10 cellular contexts compared by ENCODE assay signal in the genomic region with DNA sequence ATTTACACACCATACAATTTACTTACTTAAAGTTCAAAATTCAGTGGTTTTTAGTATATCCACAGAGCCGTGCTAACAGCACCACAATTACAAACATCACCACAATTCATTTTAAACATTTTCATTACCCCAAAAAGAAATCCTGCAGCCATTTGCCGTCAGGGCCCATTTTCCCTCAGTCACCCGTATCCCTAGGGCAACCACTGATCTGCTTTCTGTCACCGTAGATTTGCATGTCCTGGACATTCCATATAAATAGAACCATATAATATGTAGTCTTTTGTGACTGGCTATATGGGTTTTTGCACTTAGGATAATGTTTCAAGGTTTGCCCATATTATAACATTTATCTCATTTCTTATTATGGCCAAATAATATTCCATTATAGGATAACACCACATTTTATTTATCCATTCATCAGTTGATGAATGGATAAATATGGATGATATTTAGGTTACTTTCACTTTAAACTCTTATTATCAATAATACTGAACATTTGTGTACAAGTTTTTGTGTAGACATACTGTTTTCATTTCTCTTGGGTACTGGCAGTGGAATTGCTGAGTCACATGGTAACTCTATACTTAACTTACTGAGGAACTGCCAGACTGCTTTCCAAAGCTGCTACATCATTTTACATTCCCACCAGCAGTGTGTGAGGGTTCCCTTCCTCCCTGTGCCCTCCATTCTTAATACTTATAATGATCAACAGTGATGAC.
DNase-seq lines count a peak whose midpoint lies in the region; ATAC-seq, FAIRE-seq and TF ChIP-seq lines count a peak whose summit lies in the region.
"Had no signal": no experiment of that assay in that cellular context is flagged by ENCODE, and none has a peak within 500 bp of the region (broad histone marks: within the 10 kb centered on the region; RNA-seq: fewer than 3 reads in every experiment).

No MANE protein-coding gene starts in this region.

- intact Hi-C loops in Right ventricle myocardium superior (cut with DNase I): no loop called here
- intact Hi-C loops in cardiac septum (cut with DNase I): no loop called here

- peak; percentile 24 for FAIRE-seq in RCC 7860 (lab: Jason Lieb, UNC)

- H3K36me3 ChIP-seq in skeletal muscle tissue (ENCODE audit: control insufficient read depth in 3 of 3, insufficient read depth in 3 of 3, low read length in 3 of 3): no peaks in the 10 kb centered on the region

- peak overlapping the region; percentile 49 for H3K27ac ChIP-seq in skeletal muscle tissue (ENCODE audit: low read depth, low read length)

- no peaks in the 10 kb centered on the region for H3K27me3 ChIP-seq in skeletal muscle tissue (ENCODE audit: control insufficient read depth in 3 of 3, insufficient read depth in 3 of 3, low read length in 3 of 3)

- H3K4me3 ChIP-seq in epithelial cell of esophagus (ENCODE audit: low read length) (no peak overlapping the region), skeletal muscle tissue (ENCODE audit: low read length in 3 of 3) (no peak overlapping the region)

- H3K4me1 ChIP-seq in skeletal muscle tissue (ENCODE audit: control insufficient read depth in 3 of 3, insufficient read depth in 3 of 3, low read length in 3 of 3): peaks cover 4 to 13% (median 10%) of the 10 kb centered on the region in 3 donors

- H3K9ac ChIP-seq in skeletal muscle tissue (ENCODE audit: low read depth in 1 of 3, low read length in 3 of 3): no peak overlapping the region

- DNase-seq in Right ventricle myocardium superior (no peak), cardiac septum (ENCODE audit: low spot score) (no peak), RCC 7860 (ENCODE audit: low spot score) (no peak), epithelial cell of esophagus (ENCODE audit: low read depth) (peak; percentile 47)
- DNase-seq: H7, NCI-H2227 treated with DMSO at 0.1 percent for 48 hours had no signal

- ATAC-seq in Right ventricle myocardium superior (ENCODE audit: poor library complexity) (peak; percentile 75), GM19467 (IDR thresholded peaks at IDR 0.05; ENCODE audit: unreplicated experiment) (no peak), GM18511 (IDR thresholded peaks at IDR 0.05; ENCODE audit: unreplicated experiment) (no peak), HG02642 (IDR thresholded peaks at IDR 0.05; ENCODE audit: poor library complexity, unreplicated experiment) (no peak)

- TF ChIP-seq CTCF in epithelial cell of esophagus (IDR thresholded peaks at IDR 0.05; ENCODE audit: insufficient read depth, low read depth, low read length, missing control alignments): no peak

- H3K9me3 ChIP-seq in skeletal muscle tissue (ENCODE audit: control insufficient read depth in 3 of 3, low read length in 3 of 3): no peaks in the 10 kb centered on the region
